Comparison of ENCODE assay signal across 15 cellular contexts in genomic region chr14:104396682-104397470, GRCh38.
"Had no signal": no experiment of that assay in that cellular context is flagged by ENCODE, and none has a peak within 500 bp of the region (broad histone marks: within the 10 kb centered on the region; RNA-seq: fewer than 3 reads in every experiment).

No MANE protein-coding gene starts in this region.

- H3K27ac ChIP-seq: prostate gland, right lobe of liver, suprapubic skin had no signal

- H3K4me3 Mint-ChIP-seq: activated naive CD4-positive, alpha-beta T cell treated with anti-CD3 and anti-CD28 coated beads, Interleukin-2, amount 10 ng/mL, durations not matched to agents 7 days and 5 days; activated T-helper 17 cell treated with anti-CD3 and anti-CD28 coated beads, Interleukin-2, amount 50 U/mL, for 72 hours; endodermal cell; stimulated activated memory B cell treated with anti-CD40 and anti-IgM and Interleukin-4, amounts not matched to agents 10 μg/mL and 1 μg/mL and 100 μg/mL, for 72 hours had no signal

- DNase-seq: activated naive CD4-positive, alpha-beta T cell treated with anti-CD3 and anti-CD28 coated beads, Interleukin-2, amount 10 ng/mL, durations not matched to agents 7 days and 5 days; activated T-cell treated with anti-CD3 and anti-CD28 coated beads for 4 hours; dermis blood vessel endothelial cell; endodermal cell; erythroblast; hippocampal formation; kidney glomerular epithelial cell; mesendoderm; nucleus accumbens; right lobe of liver; T-helper 9 cell had no signal

- H3K4me3 ChIP-seq: prostate gland, right lobe of liver, suprapubic skin had no signal

- H3K27me3 Mint-ChIP-seq: activated naive CD4-positive, alpha-beta T cell treated with anti-CD3 and anti-CD28 coated beads, Interleukin-2, amount 10 ng/mL, durations not matched to agents 7 days and 5 days; activated T-helper 17 cell treated with anti-CD3 and anti-CD28 coated beads, Interleukin-2, amount 50 U/mL, for 72 hours; stimulated activated memory B cell treated with anti-CD40 and anti-IgM and Interleukin-4, amounts not matched to agents 10 μg/mL and 1 μg/mL and 100 μg/mL, for 72 hours had no signal

- ATAC-seq: activated T-helper 17 cell treated with anti-CD3 and anti-CD28 coated beads, Interleukin-2, amount 50 U/mL, for 72 hours; right lobe of liver; stimulated activated memory B cell treated with anti-CD40 and anti-IgM and Interleukin-4, amounts not matched to agents 10 μg/mL and 1 μg/mL and 100 μg/mL, for 72 hours had no signal

- H3K9me3 ChIP-seq: prostate gland, right lobe of liver had no signal

- H3K27ac Mint-ChIP-seq: activated naive CD4-positive, alpha-beta T cell treated with anti-CD3 and anti-CD28 coated beads, Interleukin-2, amount 10 ng/mL, durations not matched to agents 7 days and 5 days; activated T-helper 17 cell treated with anti-CD3 and anti-CD28 coated beads, Interleukin-2, amount 50 U/mL, for 72 hours; endodermal cell; stimulated activated memory B cell treated with anti-CD40 and anti-IgM and Interleukin-4, amounts not matched to agents 10 μg/mL and 1 μg/mL and 100 μg/mL, for 72 hours had no signal

- H3K4me1 ChIP-seq: prostate gland, right lobe of liver had no signal

- H3K36me3 ChIP-seq: prostate gland, right lobe of liver, suprapubic skin had no signal

- H3K27me3 ChIP-seq: right lobe of liver had no signal
